ENCODE assay signal across 11 cellular contexts in genomic region chr19:38384209-38385027, GRCh38. TPM values are rescaled to one million over a fixed set of nuclear protein-coding genes. Genes with fewer than 3 reads are reported as not detected.
DNase-seq lines count a peak whose midpoint lies in the region; ATAC-seq and TF ChIP-seq lines count a peak whose summit lies in the region.
"Had no signal": no experiment of that assay in that cellular context is flagged by ENCODE, and none has a peak within 500 bp of the region (broad histone marks: within the 10 kb centered on the region; RNA-seq: fewer than 3 reads in every experiment).

No MANE protein-coding gene starts in this region.

- H3K4me1 ChIP-seq in HEK293 (ENCODE audit: control insufficient read depth, insufficient read depth, low read length) (peaks cover 19% of the 10 kb centered on the region), prostate gland (replicated peaks) (peaks cover 5% of the 10 kb centered on the region)

- H3K4me1 Mint-ChIP-seq in WTC11 (peaks cover 12% of the 10 kb centered on the region), glutamatergic neuron (ENCODE audit: low read depth, unreplicated experiment) (no peaks in the 10 kb centered on the region)

- H3K4me3 ChIP-seq in AG09309 (ENCODE audit: control insufficient read depth, low read depth, low read length) (no peak overlapping the region), HEK293 (ENCODE audit: low read depth, low read length) (no peak overlapping the region), prostate gland (no peak overlapping the region)

- H3K9me3 Mint-ChIP-seq in WTC11 (no peaks in the 10 kb centered on the region), glutamatergic neuron (ENCODE audit: unreplicated experiment) (peaks cover 2% of the 10 kb centered on the region)
- H3K9me3 Mint-ChIP-seq: CD4-positive, alpha-beta memory T cell had no signal

- H3K27ac Mint-ChIP-seq in WTC11 (peak overlapping the region; percentile 54; the same call in 1 of the 2 replicates), glutamatergic neuron (ENCODE audit: unreplicated experiment) (no peak overlapping the region)

- WGBS in prostate gland: 87% methylated on average over 10 of the region's 10 CpGs

- H3K27ac ChIP-seq in HEK293 (ENCODE audit: extremely low read depth, low read depth, low read length) (0 out of 2 replicates have a peak overlapping the region, but pooled peaks have one; percentile 24), prostate gland (no peak overlapping the region)

- peak; percentile 3 for ATAC-seq in WTC11

- H3K4me3 Mint-ChIP-seq in WTC11: no peak overlapping the region
- H3K4me3 Mint-ChIP-seq in glutamatergic neuron (ENCODE audit: unreplicated experiment): no peak overlapping the region

- POLR2A ChIA-PET in HEK293 (lab: Yijun Ruan, JAX) (interaction anchor here (0.6 to 3.8 kb wide), 4 partner anchors 10 to 22 kb away, joined by 3 to 36 read pairs (median 7); partner anchors contain the start of genes FAM98C and PSMD8), WTC11 (lab: Charles Lee) (interaction anchor here (0.6 to 1.5 kb wide), 5 partner anchors 10 to 65 kb away, joined by 3 to 4 read pairs (median 3); partner anchors contain the start of genes FAM98C, KCNK6 and PSMD8)

- H3K36me3 ChIP-seq in HEK293 (ENCODE audit: control insufficient read depth in 2 of 2, insufficient read depth in 1 of 2, low read length in 2 of 2): peaks cover 50 to 64% of the 10 kb centered on the region in 2 experiments
- peaks cover 10 to 37% of the 10 kb centered on the region in 2 donors for H3K36me3 ChIP-seq in prostate gland

- CTCF ChIA-PET in HEK293 (lab: Yijun Ruan, JAX): interaction anchor here (0.6 to 2.4 kb wide), 11 partner anchors 9 to 715 kb away, joined by 3 to 14 read pairs (median 3); partner anchors contain the start of genes CATSPERG and PSMD8
- CTCF ChIA-PET in WTC11 (lab: Charles Lee): interaction anchor here (0.6 to 5.4 kb wide), 17 partner anchors 10 to 242 kb away, joined by 3 to 94 read pairs (median 6); partner anchors contain the start of genes FAM98C, KCNK6 and PSMD8

- intact Hi-C loops in posterior vena cava (cut with DNase I) (loop anchor here in 1 of 2 donors (2.0 kb wide), 1 partner anchor 1002 kb away; no protein-coding TSS in a partner anchor), prostate gland (cut with DNase I) (no loop called here)

- TF ChIP-seq CTCF in AG09309 (IDR thresholded peaks at IDR 0.05; ENCODE audit: control insufficient read depth, insufficient read depth, low read depth, low read length, missing control alignments) (peak; percentile 47), HEK293 (tag by site-specific recombination; IDR thresholded peaks at IDR 0.05) (peak; percentile 58), WTC11 (IDR thresholded peaks at IDR 0.05) (no peak; the same call in 1 of the 2 replicates), glutamatergic neuron (IDR thresholded peaks at IDR 0.05; ENCODE audit: partially characterized antibody, unreplicated experiment) (no peak), prostate gland (IDR thresholded peaks at IDR 0.05) (no peak)

- H3K36me3 Mint-ChIP-seq in WTC11 (peaks cover 31% of the 10 kb centered on the region), glutamatergic neuron (ENCODE audit: unreplicated experiment) (no peaks in the 10 kb centered on the region)

- TF ChIP-seq POLR2A in prostate gland (IDR thresholded peaks at IDR 0.05): no peak

- no peaks in the 10 kb centered on the region for H3K27me3 ChIP-seq in prostate gland (replicated peaks; ENCODE audit: insufficient read depth)

- H3K27me3 Mint-ChIP-seq in WTC11 (ENCODE audit: low read depth) (peaks cover 3% of the 10 kb centered on the region; the same call in 1 of the 2 replicates), glutamatergic neuron (ENCODE audit: unreplicated experiment) (peaks cover 10% of the 10 kb centered on the region)

- DNase-seq in AG09309 (ENCODE audit: low read depth): no peak
- peak; percentile 75 for DNase-seq in WTC11 (ENCODE audit: low spot score)
- DNase-seq in glutamatergic neuron: peak; percentile 73
- no peak for DNase-seq in posterior vena cava (ENCODE audit: low spot score)
- no peak for DNase-seq in stimulated activated CD4-positive, alpha-beta T cell treated with anti-CD3 and anti-CD28 coated beads, Interleukin-4, amount 100 ng/mL, for 1 hour
- DNase-seq in prostate gland (ENCODE audit: low spot score): no peak
- DNase-seq in kidney tubule cell (ENCODE audit: low spot score): no peak
- DNase-seq: NCI-H2107 had no signal

- H3K9me3 ChIP-seq in HEK293 (ENCODE audit: control insufficient read depth, insufficient read depth, low read depth, low read length): no peaks in the 10 kb centered on the region
- no peaks in the 10 kb centered on the region for H3K9me3 ChIP-seq in prostate gland

TF ChIP-seq in HEK293, 187 proteins besides CTCF, POLR2A, EP300 and RAD21 (continues in another document):
- peak; percentile 86 for TF ChIP-seq HIC1 (tag by site-specific recombination; IDR thresholded peaks at IDR 0.05)
- TF ChIP-seq GLIS2 (tag by site-specific recombination; IDR thresholded peaks at IDR 0.05): peak; percentile 60
- no peak for TF ChIP-seq ZNF157 (tag by site-specific recombination; IDR thresholded peaks at IDR 0.05)
- TF ChIP-seq ZNF621 (tag by site-specific recombination; IDR thresholded peaks at IDR 0.05): no peak

TF ChIP-seq in WTC11, 78 proteins besides CTCF, POLR2A, EP300 and RAD21:
- TF ChIP-seq EMX1 (CRISPR knock-in tag; IDR thresholded peaks at IDR 0.05) (0 out of 2 replicates have a peak, but pooled peaks have one; percentile 22), ELF4 (CRISPR knock-in tag; IDR thresholded peaks at IDR 0.05; ENCODE audit: low read depth) (no peak), ZNF425 (CRISPR knock-in tag; conservative IDR thresholded peaks at IDR 0.05) (no peak), ZSCAN18 (CRISPR knock-in tag; IDR thresholded peaks at IDR 0.05) (no peak), TP53 (CRISPR knock-in tag; IDR thresholded peaks at IDR 0.05) (no peak), ZNF423 (CRISPR knock-in tag; IDR thresholded peaks at IDR 0.05) (no peak)

RNA-seq across cellular contexts. Expression of gene GGN, which starts 3.4 kb away (rescaled TPM):
- 2.4 to 3.1 TPM (median 2.7 TPM) in 3 replicates for total RNA-seq in WTC11 (2021)
- 2.0 TPM for total RNA-seq in glutamatergic neuron (ENCODE audit: unreplicated experiment)
- 1 to 10 TPM in 1 of 2 donors, under 1 TPM in 1; 0.51 to 2.2 TPM for total RNA-seq in posterior vena cava
- 1 to 10 TPM in 1 of 2 donors, under 1 TPM in 1; 0.27 to 7.4 TPM for total RNA-seq in prostate gland

RNA-seq across cellular contexts. Expression of gene SPRED3, which starts 4.1 kb away (rescaled TPM):
- 5.2 to 7.3 TPM (median 7.2 TPM) in 3 replicates for total RNA-seq in WTC11 (2021)
- 8.7 TPM for total RNA-seq in glutamatergic neuron (ENCODE audit: unreplicated experiment)
- 1 to 10 TPM; 2.8 to 6.5 TPM for total RNA-seq in posterior vena cava
- 1 to 10 TPM in 1 of 2 donors, under 1 TPM in 1; 0.82 to 3.3 TPM for total RNA-seq in prostate gland

RNA-seq across cellular contexts. Expression of gene PSMD8, which starts 10.0 kb away (rescaled TPM):
- total RNA-seq in WTC11 (2021) (156 to 167 TPM (median 160 TPM) in 3 replicates), glutamatergic neuron (ENCODE audit: unreplicated experiment) (156 TPM), posterior vena cava (100 to 1,000 TPM; 121 to 139 TPM), prostate gland (100 to 1,000 TPM; 232 to 298 TPM)

RNA-seq across cellular contexts. Expression of gene FAM98C, which starts 18.5 kb away (rescaled TPM):
- total RNA-seq in WTC11 (2021): 9.7 to 12.2 TPM (median 10.2 TPM) in 3 replicates
- 5.8 TPM for total RNA-seq in glutamatergic neuron (ENCODE audit: unreplicated experiment)
- total RNA-seq in posterior vena cava: 10 to 100 TPM in 1 of 2 donors, 1 to 10 TPM in 1; 9.6 to 10.7 TPM
- 10 to 100 TPM; 19.9 to 59.5 TPM for total RNA-seq in prostate gland

RNA-seq across cellular contexts. Expression of gene RASGRP4, which starts 41.6 kb away (rescaled TPM):
- total RNA-seq in WTC11 (2021) (2.5 to 4.1 TPM (median 3.4 TPM) in 3 replicates), glutamatergic neuron (ENCODE audit: unreplicated experiment) (not detected), posterior vena cava (1 to 10 TPM; 3.9 to 6.6 TPM), prostate gland (1 to 10 TPM; 1.4 to 1.6 TPM)
- total RNA-seq: dermis microvascular lymphatic vessel endothelial cell had no signal

Comparison
In these comparisons a context has a peak if more than half of its experiments do, and no peak if none do; other contexts are left out.
1. DNase-seq: peak in WTC11 (single experiment) and glutamatergic neuron (single experiment); none in AG09309 (single experiment), posterior vena cava (single experiment), stimulated activated CD4-positive, alpha-beta T cell treated with anti-CD3 and anti-CD28 coated beads, Interleukin-4, amount 100 ng/mL, for 1 hour (single experiment), prostate gland (single experiment) and kidney tubule cell (single experiment).
2. CTCF ChIP-seq: peak in AG09309 (single experiment) and HEK293 (single experiment); none in WTC11 (single experiment), glutamatergic neuron (single experiment) and prostate gland (0 of 4).